8 cellular contexts compared by ENCODE assay signal in the genomic region with DNA sequence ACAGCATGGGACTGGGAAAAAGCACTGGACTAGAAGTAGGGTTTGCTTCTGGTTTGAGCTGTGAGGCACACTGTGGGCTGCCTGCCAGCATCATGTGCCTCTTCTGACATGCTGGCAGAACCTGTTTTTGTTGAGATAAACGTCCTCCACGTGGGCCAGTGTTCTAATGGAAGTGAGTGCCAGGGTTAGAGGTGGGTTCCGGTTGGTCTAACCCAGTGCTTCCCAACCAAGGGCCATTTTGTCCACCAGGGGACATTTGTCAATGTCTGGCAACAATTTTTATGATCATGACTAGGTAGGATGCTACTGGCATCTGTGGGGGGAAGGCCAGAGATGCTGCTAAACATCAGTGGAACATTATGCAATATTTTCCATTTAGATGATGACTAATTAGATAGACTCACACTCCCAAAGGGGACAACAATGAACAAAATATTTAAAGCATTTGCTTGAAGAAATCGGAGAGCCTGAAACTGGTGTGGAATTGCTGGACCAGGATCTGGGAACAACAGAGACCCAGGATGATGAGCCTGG. TPM values are rescaled to one million over a fixed set of nuclear protein-coding genes. Genes with fewer than 3 reads are reported as not detected.
DNase-seq lines count a peak whose midpoint lies in the region; ATAC-seq lines count a peak whose summit lies in the region.

No MANE protein-coding gene starts in this region.

- H3K27ac Mint-ChIP-seq in activated CD4-positive, alpha-beta T cell treated with anti-CD3 and anti-CD28 coated beads for 36 hours, result no peak overlapping the region
- peak overlapping the region; percentile 79 for H3K27ac Mint-ChIP-seq in activated naive CD8-positive, alpha-beta T cell treated with anti-CD3 and anti-CD28 coated beads for 36 hours

- H3K4me1 Mint-ChIP-seq in activated CD4-positive, alpha-beta T cell treated with anti-CD3 and anti-CD28 coated beads for 36 hours, result peaks cover 4% of the 10 kb centered on the region
- H3K4me1 Mint-ChIP-seq in activated naive CD8-positive, alpha-beta T cell treated with anti-CD3 and anti-CD28 coated beads for 36 hours, result peaks cover 8% of the 10 kb centered on the region

- H3K36me3 Mint-ChIP-seq in activated CD4-positive, alpha-beta T cell treated with anti-CD3 and anti-CD28 coated beads for 36 hours (ENCODE audit: low read depth), result peaks cover 9% of the 10 kb centered on the region
- H3K36me3 Mint-ChIP-seq in activated naive CD8-positive, alpha-beta T cell treated with anti-CD3 and anti-CD28 coated beads for 36 hours, result peaks cover 14% of the 10 kb centered on the region

- DNase-seq in activated CD4-positive, alpha-beta T cell treated with anti-CD3 and anti-CD28 coated beads for 36 hours, result no peak
- DNase-seq in activated CD4-positive, alpha-beta T cell treated with anti-CD3 and anti-CD28 coated beads, Interleukin-2, amount 50 U/mL, for 1 hour, result no peak
- no peak for DNase-seq in activated naive CD8-positive, alpha-beta T cell treated with anti-CD3 and anti-CD28 coated beads for 36 hours
- DNase-seq in iris pigment epithelial cell (ENCODE audit: low read depth), result peak; percentile 78
- peak; percentile 85 for DNase-seq in ureter (ENCODE audit: low spot score)
- no peak for DNase-seq in UCSD-AML1 (lab: John Stamatoyannopoulos, UW; ENCODE audit: unreplicated experiment)
- DNase-seq in stimulated activated CD4-positive, alpha-beta T cell treated with anti-CD3 and anti-CD28 coated beads, Interleukin-12 subunit alpha, Interleukin-12 subunit beta, amount 100 ng/mL, for 4 hours, result no peak

- intact Hi-C loops in activated CD4-positive, alpha-beta T cell treated with anti-CD3 and anti-CD28 coated beads for 36 hours (cut with DNase I, micrococcal nuclease), result no loop called here

- H3K4me3 Mint-ChIP-seq in activated CD4-positive, alpha-beta T cell treated with anti-CD3 and anti-CD28 coated beads for 36 hours, result no peak overlapping the region
- no peak overlapping the region for H3K4me3 Mint-ChIP-seq in activated naive CD8-positive, alpha-beta T cell treated with anti-CD3 and anti-CD28 coated beads for 36 hours

- ATAC-seq in activated CD4-positive, alpha-beta T cell treated with anti-CD3 and anti-CD28 coated beads for 36 hours, result peak; percentile 23
- no peak for ATAC-seq in GM18502 (IDR thresholded peaks at IDR 0.05; ENCODE audit: poor library complexity, unreplicated experiment)

- no peaks in the 10 kb centered on the region for H3K27me3 Mint-ChIP-seq in activated CD4-positive, alpha-beta T cell treated with anti-CD3 and anti-CD28 coated beads for 36 hours
- no peaks in the 10 kb centered on the region for H3K27me3 Mint-ChIP-seq in activated naive CD8-positive, alpha-beta T cell treated with anti-CD3 and anti-CD28 coated beads for 36 hours

- no peaks in the 10 kb centered on the region for H3K9me3 Mint-ChIP-seq in activated CD4-positive, alpha-beta T cell treated with anti-CD3 and anti-CD28 coated beads for 36 hours (ENCODE audit: low read depth)
- peaks cover 4% of the 10 kb centered on the region for H3K9me3 Mint-ChIP-seq in activated naive CD8-positive, alpha-beta T cell treated with anti-CD3 and anti-CD28 coated beads for 36 hours

- CTCF ChIA-PET in activated CD4-positive, alpha-beta T cell treated with anti-CD3 and anti-CD28 coated beads for 36 hours (lab: Charles Lee), result no interaction called here

- POLR2A ChIA-PET in activated CD4-positive, alpha-beta T cell treated with anti-CD3 and anti-CD28 coated beads for 36 hours (lab: Charles Lee), result no interaction called here

RNA-seq across cellular contexts. Expression of gene APMAP, which starts 7.8 kb away (rescaled TPM):
- 10 to 100 TPM; 26.8 to 34.0 TPM for total RNA-seq in activated CD4-positive, alpha-beta T cell treated with anti-CD3 and anti-CD28 coated beads for 36 hours
- total RNA-seq in activated naive CD8-positive, alpha-beta T cell treated with anti-CD3 and anti-CD28 coated beads for 36 hours, result 10 to 100 TPM; 47.9 to 48.8 TPM
- total RNA-seq in ureter, result 74.0 TPM

RNA-seq across cellular contexts. Expression of gene CST7, which starts 51.3 kb away (rescaled TPM):
- 10 to 100 TPM; 10.7 to 14.0 TPM for total RNA-seq in activated CD4-positive, alpha-beta T cell treated with anti-CD3 and anti-CD28 coated beads for 36 hours
- 10 to 100 TPM; 41.5 to 44.7 TPM for total RNA-seq in activated naive CD8-positive, alpha-beta T cell treated with anti-CD3 and anti-CD28 coated beads for 36 hours
- 1.6 TPM for total RNA-seq in ureter

RNA-seq across cellular contexts. Expression of gene ACSS1, which starts 57.6 kb away (rescaled TPM):
- 10 to 100 TPM in 1 of 2 experiments, 1 to 10 TPM in 1; 8.5 to 10.7 TPM for total RNA-seq in activated CD4-positive, alpha-beta T cell treated with anti-CD3 and anti-CD28 coated beads for 36 hours
- total RNA-seq in activated naive CD8-positive, alpha-beta T cell treated with anti-CD3 and anti-CD28 coated beads for 36 hours, result 10 to 100 TPM; 14.3 to 14.5 TPM
- total RNA-seq in ureter, result 33.7 TPM

Comparison
In these comparisons a context has a peak if more than half of its experiments do, and no peak if none do; other contexts are left out.
1. DNase-seq: peak in iris pigment epithelial cell (single experiment) and ureter (single experiment); none in activated CD4-positive, alpha-beta T cell treated with anti-CD3 and anti-CD28 coated beads for 36 hours (single experiment), activated CD4-positive, alpha-beta T cell treated with anti-CD3 and anti-CD28 coated beads, Interleukin-2, amount 50 U/mL, for 1 hour (single experiment), activated naive CD8-positive, alpha-beta T cell treated with anti-CD3 and anti-CD28 coated beads for 36 hours (single experiment), UCSD-AML1 (single experiment) and stimulated activated CD4-positive, alpha-beta T cell treated with anti-CD3 and anti-CD28 coated beads, Interleukin-12 subunit alpha, Interleukin-12 subunit beta, amount 100 ng/mL, for 4 hours (single experiment).